In the genomic region with DNA sequence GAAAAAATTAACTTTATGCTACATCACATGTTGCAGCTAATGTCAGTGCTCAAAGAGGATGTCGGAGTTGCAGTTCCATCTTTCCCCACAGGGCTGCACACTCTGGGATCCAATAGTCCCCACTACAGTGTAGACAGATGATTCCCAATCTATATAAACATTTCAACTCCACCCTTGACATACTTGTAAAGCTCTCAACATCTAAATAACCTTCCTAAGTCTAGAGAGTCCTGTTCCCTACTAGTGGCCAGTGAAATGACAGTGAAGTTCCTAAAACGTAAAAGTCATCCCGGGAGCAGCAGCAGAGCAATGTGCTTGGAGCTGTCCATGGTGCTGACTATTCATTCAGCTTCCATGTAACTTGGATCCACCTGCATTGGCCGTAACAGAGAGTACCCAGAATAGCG, we compare ENCODE assay signal across 9 cellular contexts.
A peak's percentile ranks its signal among the peaks of the same experiment; 100 is the strongest.
DNase-seq lines count a peak whose midpoint lies in the region; ATAC-seq, FAIRE-seq and TF ChIP-seq lines count a peak whose summit lies in the region.
"Had no signal": no experiment of that assay in that cellular context is flagged by ENCODE, and none has a peak within 500 bp of the region (broad histone marks: within the 10 kb centered on the region; RNA-seq: fewer than 3 reads in every experiment).

No MANE protein-coding gene starts in this region.

- no peaks in the 10 kb centered on the region for H3K27me3 ChIP-seq in AG04450 (ENCODE audit: control insufficient read depth, insufficient read depth, low read length)
- H3K27me3 ChIP-seq in heart right ventricle = no peaks in the 10 kb centered on the region
- H3K27me3 ChIP-seq in small intestine (ENCODE audit: control insufficient read depth in 2 of 2, insufficient read depth in 2 of 2, low read length in 2 of 2) = no peaks in the 10 kb centered on the region

- peak; percentile 1 for DNase-seq in AG04450 (ENCODE audit: low read depth, low spot score)
- no peak for DNase-seq in GM12891 (ENCODE audit: insufficient read length, low spot score)
- peak; percentile 17 for DNase-seq in HFFc6
- peak; percentile 49 for DNase-seq in LNCaP clone FGC (ENCODE audit: low read depth)
- peak; percentile 8 to 9 for DNase-seq in activated CD4-positive, alpha-beta T cell treated with anti-CD3 and anti-CD28 coated beads for 4 hours
- peak in 1 of 2 donors; percentile 39 for DNase-seq in heart right ventricle
- peak; percentile 59 for DNase-seq in small intestine
- DNase-seq in amniotic stem cell (lab: John Stamatoyannopoulos, UW) = no peak

- peaks cover 44% of the 10 kb centered on the region for H3K9me3 Mint-ChIP-seq in HFFc6

- no peaks in the 10 kb centered on the region for H3K4me1 Mint-ChIP-seq in HFFc6 (ENCODE audit: low read depth)

- peaks cover 6% of the 10 kb centered on the region; the same call in 1 of the 2 replicates for H3K9me3 ChIP-seq in AG04450 (ENCODE audit: control insufficient read depth, insufficient read depth, low read length)
- H3K9me3 ChIP-seq in heart right ventricle = peaks cover 0 to 2% (median 0%) of the 10 kb centered on the region in 11 donors
- H3K9me3 ChIP-seq in small intestine (ENCODE audit: control insufficient read depth, low read depth) = no peaks in the 10 kb centered on the region

- H3K36me3 Mint-ChIP-seq in HFFc6 (ENCODE audit: low read depth) = no peaks in the 10 kb centered on the region

- H3K27ac Mint-ChIP-seq in HFFc6 = no peak overlapping the region

- H3K4me3 ChIP-seq in AG04450 (ENCODE audit: low read depth, low read length) (no peak overlapping the region), LNCaP clone FGC (ENCODE audit: low read depth, low read length) (no peak overlapping the region), heart right ventricle (no peak overlapping the region), small intestine (ENCODE audit: low read depth in 1 of 2, low read length in 2 of 2) (no peak overlapping the region)

- POLR2A ChIA-PET in AG04450 (lab: Yijun Ruan, JAX) = no interaction called here

- FAIRE-seq in GM12891 (lab: Jason Lieb, UNC) (peak; percentile 82), small intestine (lab: Jason Lieb, UNC) (no peak)

- H3K36me3 ChIP-seq in heart right ventricle (no peaks in the 10 kb centered on the region), small intestine (ENCODE audit: control insufficient read depth in 2 of 2, insufficient read depth in 2 of 2, low read length in 2 of 2) (no peaks in the 10 kb centered on the region)

- CTCF ChIA-PET in AG04450 (lab: Charles Lee) = interaction anchor here (0.7 kb wide), 1 partner anchor 406 kb away, joined by 3 read pairs; no protein-coding TSS in a partner anchor

- TF ChIP-seq CTCF in AG04450 (IDR thresholded peaks at IDR 0.05; ENCODE audit: low read depth, low read length) (peak; percentile 21; the same call in 1 of the 2 replicates), HFFc6 (IDR thresholded peaks at IDR 0.05) (peak; percentile 68), LNCaP clone FGC (IDR thresholded peaks at IDR 0.05; ENCODE audit: control insufficient read depth, extremely low read depth, insufficient read depth) (peak; percentile 51), heart right ventricle (IDR thresholded peaks at IDR 0.05) (peak in 8 of 9 donors; percentile 12 to 53 (median 42))

- peak in 3 of 8 donors; percentile 42 to 53 (median 52) for ATAC-seq in heart right ventricle

- no peaks in the 10 kb centered on the region for H3K27me3 Mint-ChIP-seq in HFFc6 (ENCODE audit: insufficient read depth)

- no peak for TF ChIP-seq POLR2A in GM12891 (IDR thresholded peaks at IDR 0.05; ENCODE audit: low read depth, low read length)

- intact Hi-C loops in heart right ventricle (cut with DNase I) = loop anchor here in 1 of 10 donors (10.0 kb wide), 1 partner anchor 147 kb away; the partner anchor contains the start of gene GRM8

- H3K4me1 ChIP-seq in heart right ventricle = no peaks in the 10 kb centered on the region
- no peaks in the 10 kb centered on the region for H3K4me1 ChIP-seq in small intestine (ENCODE audit: control insufficient read depth in 2 of 2, insufficient read depth in 1 of 2, low read depth in 1 of 2, low read length in 1 of 2)

- H3K4me3 Mint-ChIP-seq in HFFc6 = no peak overlapping the region

- H3K27ac ChIP-seq in AG04450 (ENCODE audit: low read depth, low read length) (no peak overlapping the region), heart right ventricle (no peak overlapping the region), small intestine (ENCODE audit: low read depth in 1 of 2, low read length in 1 of 2) (no peak overlapping the region)
- H3K27ac ChIP-seq: epithelial cell of prostate had no signal

- WGBS in heart right ventricle, 2 donors = 18 to 20% methylated on average over 5 of the region's 5 CpGs
- WGBS in small intestine, 3 donors = 20 to 26% (median 21%) methylated on average over 5 of the region's 5 CpGs

TF ChIP-seq in GM12891, 5 proteins besides CTCF, POLR2A, EP300 and RAD21:
- TF ChIP-seq PAX5 (IDR thresholded peaks at IDR 0.05; ENCODE audit: insufficient read depth, low read length, severe bottlenecking) (no peak), POLR2AphosphoS5 (IDR thresholded peaks at IDR 0.05; ENCODE audit: low read depth, low read length) (no peak), POU2F2 (IDR thresholded peaks at IDR 0.05; ENCODE audit: low read depth, low read length) (no peak), TAF1 (IDR thresholded peaks at IDR 0.05; ENCODE audit: low read depth, low read length) (no peak), SPI1 (IDR thresholded peaks at IDR 0.05; ENCODE audit: low read depth, low read length) (no peak)

Comparison
In these comparisons a context has a peak if more than half of its experiments do, and no peak if none do; other contexts are left out.
1. DNase-seq: peak in AG04450 (single experiment), HFFc6 (single experiment), LNCaP clone FGC (single experiment), activated CD4-positive, alpha-beta T cell treated with anti-CD3 and anti-CD28 coated beads for 4 hours (2 of 2) and small intestine (single experiment); none in GM12891 (single experiment) and amniotic stem cell (single experiment).
2. Peak in every context shown above with its lines, with median percentiles within 50 percentile points of each other: CTCF ChIP-seq.